In the genomic region with DNA sequence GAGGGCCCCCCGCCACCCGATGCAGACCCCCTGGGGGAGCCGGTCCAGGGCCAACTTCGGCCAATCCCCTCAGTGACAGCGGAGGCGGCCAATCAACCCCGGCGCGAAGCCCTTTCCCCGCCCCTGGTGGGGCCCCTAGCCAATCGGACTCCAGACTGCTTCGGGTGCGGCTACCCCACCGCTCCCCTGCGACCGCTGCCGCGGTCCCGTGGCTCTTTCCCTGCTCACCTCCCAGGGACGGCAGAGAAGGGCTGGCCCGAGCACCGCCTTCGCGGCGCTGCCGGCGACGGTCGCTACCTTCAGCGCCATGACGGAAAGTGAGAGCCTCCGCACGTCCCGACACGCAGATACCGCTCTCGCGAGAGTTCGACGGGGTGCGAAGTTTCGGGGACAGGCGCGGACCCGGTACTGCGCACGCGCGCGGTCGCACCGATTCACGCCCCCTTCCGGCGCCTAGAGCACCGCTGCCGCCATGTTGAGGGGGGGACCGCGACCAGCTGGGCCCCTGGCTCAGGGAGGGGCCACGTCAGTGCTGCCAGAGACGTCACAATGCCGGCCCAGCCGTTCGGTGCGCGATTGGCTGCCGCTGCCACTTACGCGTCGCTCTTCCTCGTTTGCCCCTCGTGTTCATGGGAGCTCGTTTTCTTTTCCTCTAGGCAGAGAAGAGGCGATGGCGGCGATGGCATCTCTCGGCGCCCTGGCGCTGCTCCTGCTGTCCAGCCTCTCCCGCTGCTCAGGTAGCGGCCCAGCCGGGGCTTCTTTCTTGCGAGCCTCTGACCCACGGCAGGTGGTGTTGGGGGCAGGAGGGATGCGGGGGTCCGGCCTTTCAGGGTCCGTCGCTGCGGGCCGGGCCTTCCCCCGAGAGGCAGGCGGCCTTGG, we compare ENCODE assay signal across 8 cellular contexts. TPM values are rescaled to one million over a fixed set of nuclear protein-coding genes. Genes with fewer than 3 reads are reported as not detected.
A peak's percentile ranks its signal among the peaks of the same experiment; 100 is the strongest.
DNase-seq lines count a peak whose midpoint lies in the region; ATAC-seq, FAIRE-seq and TF ChIP-seq lines count a peak whose summit lies in the region.

A gene (minus strand): TSS at position 358 of the 879 bp plus-strand sequence. CDS start 49 bp downstream, at position 309.
A gene (plus strand): TSS at position 651 of the 879 bp plus-strand sequence. CDS start 20 bp downstream, at position 671.

- POLR2A ChIA-PET in H1 (lab: Charles Lee; ENCODE audit: partially characterized antibody) = interaction anchor here (0.7 to 2.9 kb wide), 20 partner anchors 8 to 174 kb away, joined by 3 to 22 read pairs (median 3); a partner anchor contains a TSS

- H3K23ac ChIP-seq in H1 (ENCODE audit: insufficient read length) = no peak within 1 kb of the TSS

- H3K23me2 ChIP-seq in H1 (ENCODE audit: low read depth, low read length) = peaks cover 2% of the 10 kb centered on the region; the same call in 1 of the 2 replicates

- no peaks in the 10 kb centered on the region for H3K9me3 ChIP-seq in H1 (ENCODE audit: insufficient read depth in 2 of 2, low read depth in 1 of 2, low read length in 1 of 2)

- H3K4me1 Mint-ChIP-seq in memory B cell = peaks cover 13% of the 10 kb centered on the region

- no peak within 1 kb of the TSS for H3K14ac ChIP-seq in H1 (ENCODE audit: insufficient read length)

- H3K79me1 ChIP-seq in H1 (ENCODE audit: low read depth, low read length) = no peaks in the 10 kb centered on the region; the same call in none of the 2 replicates

- H3K79me2 ChIP-seq in H1 (ENCODE audit: control insufficient read depth in 1 of 2, insufficient read depth in 2 of 2, low read length in 2 of 2) = peaks cover 0 to 34% of the 10 kb centered on the region in 2 experiments; a peak in 1 of 4 replicates

- TF ChIP-seq EP300 in H1 (IDR thresholded peaks at IDR 0.05; ENCODE audit: borderline replicate concordance in 1 of 2, low read depth in 2 of 2, low read length in 2 of 2) = no peak

- TF ChIP-seq CTCF in H1 (IDR thresholded peaks at IDR 0.05; ENCODE audit: control extremely low read depth in 1 of 3, insufficient read depth in 1 of 3, low read depth in 1 of 3, low read length in 3 of 3) = peak in 1 of 3 experiments; percentile 26; a peak in 1 of 4 replicates

- TF ChIP-seq RAD21 in H1 (IDR thresholded peaks at IDR 0.05 in 1 of 2, conservative IDR thresholded peaks at IDR 0.05 in 1 of 2; ENCODE audit: low read depth in 2 of 2, low read length in 2 of 2) = no peak

- WGBS in H1 (ENCODE audit: extremely low coverage in 1 of 2, insufficient coverage in 1 of 2, insufficient read length in 1 of 2, insufficient replicate concordance in 2 of 2, low coverage in 1 of 2, low lambda C conversion rate in 2 of 2, missing lambda C conversion rate in 1 of 2), 2 experiments = 0% methylated on average over 4 of the region's 92 CpGs; no CpG with 5 or more reads in 1 of the 2 experiments

- no peak within 1 kb of the TSS for H2BK15ac ChIP-seq in H1 (ENCODE audit: low read length)

- H3K9ac ChIP-seq in H1 (replicated peaks in 1 of 4; ENCODE audit: extremely low read depth in 1 of 4, low read depth in 3 of 4, low read length in 3 of 4) = peak within 1 kb of the TSS; percentile 65 to 97 (median 93)

- peak; percentile 88 for ATAC-seq in GM21360 (IDR thresholded peaks at IDR 0.05; ENCODE audit: unreplicated experiment)
- peak; percentile 90 for ATAC-seq in memory B cell (ENCODE audit: low read depth)

- peak within 1 kb of the TSS; percentile 59 to 85 for H3K4me2 ChIP-seq in H1 (ENCODE audit: insufficient read depth in 1 of 2, low read depth in 2 of 2, low read length in 2 of 2)

- peak within 1 kb of the TSS; percentile 95; the same call in 1 of the 2 replicates for H2AFZ ChIP-seq in H1 (ENCODE audit: low read length)

- H3K4me1 ChIP-seq in H1 (replicated peaks in 1 of 4; ENCODE audit: control insufficient read depth in 3 of 4, insufficient read depth in 4 of 4, low read length in 3 of 4) = peaks cover 0 to 17% (median 6%) of the 10 kb centered on the region in 4 experiments; a peak in 4 of 7 replicates

- peak within 1 kb of the TSS; percentile 92 for H4K5ac ChIP-seq in H1 (ENCODE audit: insufficient read length, low read depth, low read length)

- H2BK120ac ChIP-seq in H1 (replicated peaks; ENCODE audit: low read depth, low read length) = no peak within 1 kb of the TSS

- no peak within 1 kb of the TSS for H2BK20ac ChIP-seq in H1 (ENCODE audit: low read length)

- H3K27me3 Mint-ChIP-seq in memory B cell = no peaks in the 10 kb centered on the region

- peak; percentile 98 for DNase-seq in COLO668 (lab: John Stamatoyannopoulos, UW; ENCODE audit: unreplicated experiment)
- DNase-seq in HT1080 (ENCODE audit: low read depth) = peak; percentile 94
- DNase-seq in NOMO-1 treated with DMSO at 0.1 percent for 48 hours (lab: John Stamatoyannopoulos, UW; ENCODE audit: unreplicated experiment) = peak; percentile 92
- peak; percentile 71 to 85 (median 84) for DNase-seq in activated CD8-positive, alpha-beta memory T cell treated with anti-CD3 and anti-CD28 coated beads for 48 hours (ENCODE audit: low read depth in 2 of 3, low spot score in 2 of 3)
- peak; percentile 81 to 91 for DNase-seq in H1 (ENCODE audit: low read depth in 1 of 2, low spot score in 2 of 2)
- peak; percentile 85 to 90 for DNase-seq in memory B cell (ENCODE audit: low spot score in 2 of 2)
- peak; percentile 69 for DNase-seq in stimulated activated CD8-positive, alpha-beta memory T cell treated with anti-CD3 and anti-CD28 coated beads, Interleukin-12 subunit alpha, Interleukin-12 subunit beta, amount 100 ng/mL, for 24 hours (ENCODE audit: extremely low read depth)

- H3K18ac ChIP-seq in H1 (ENCODE audit: extremely low read depth, low read length) = peak within 1 kb of the TSS; percentile 95; the same call in 1 of the 2 replicates

- peaks cover 0 to 8% of the 10 kb centered on the region in 2 experiments for H4K20me1 ChIP-seq in H1 (replicated peaks in 1 of 2; ENCODE audit: control insufficient read depth in 1 of 2, insufficient read depth in 2 of 2, low read length in 2 of 2)

- peak within 1 kb of the TSS; percentile 91 for H4K91ac ChIP-seq in H1 (replicated peaks; ENCODE audit: insufficient read length, low read length)

- H3K27ac Mint-ChIP-seq in memory B cell = peak within 1 kb of the TSS; percentile 97

- H3K36me3 ChIP-seq in H1 (ENCODE audit: control insufficient read depth in 2 of 4, insufficient read depth in 4 of 4, low read length in 3 of 4) = peaks cover 0 to 25% (median 6%) of the 10 kb centered on the region in 4 experiments; a peak in 3 of 8 replicates

- peak within 1 kb of the TSS; percentile 53 for H3K4ac ChIP-seq in H1 (replicated peaks; ENCODE audit: insufficient read length, low read depth, low read length)

- CTCF ChIA-PET in H1 (lab: Charles Lee; ENCODE audit: partially characterized antibody) = interaction anchor here (0.8 to 1.4 kb wide), 6 partner anchors 12 to 90 kb away, joined by 3 to 4 read pairs (median 4); no protein-coding TSS in a partner anchor

- H2BK5ac ChIP-seq in H1 (ENCODE audit: low read depth, low read length) = peak within 1 kb of the TSS; percentile 94

- H3K56ac ChIP-seq in H1 (replicated peaks; ENCODE audit: insufficient read length, low read depth, low read length) = no peak within 1 kb of the TSS

- peak in 1 of 2 experiments; percentile 57; a peak in 2 of 3 replicates for TF ChIP-seq POLR2A in H1 (IDR thresholded peaks at IDR 0.05; ENCODE audit: control extremely low read depth in 1 of 2, low read depth in 2 of 2, low read length in 2 of 2)

- H3K9me3 Mint-ChIP-seq in memory B cell = no peaks in the 10 kb centered on the region

- H3K4me3 ChIP-seq in H1 (ENCODE audit: extremely low read depth in 1 of 4, insufficient read depth in 2 of 4, low read depth in 3 of 4, low read length in 4 of 4) = peak within 1 kb of the TSS; percentile 77 to 92 (median 83)

- FAIRE-seq in H1 (lab: Jason Lieb, UNC) = peak; percentile 87

- peaks cover 2% of the 10 kb centered on the region for H3K36me3 Mint-ChIP-seq in memory B cell

- H3K4me3 Mint-ChIP-seq in memory B cell = peak within 1 kb of the TSS; percentile 97

- no peak within 1 kb of the TSS for H2BK12ac ChIP-seq in H1 (ENCODE audit: low read depth, low read length)

- H2AK5ac ChIP-seq in H1 (ENCODE audit: low read depth, low read length) = no peak within 1 kb of the TSS

- H3K27ac ChIP-seq in H1 (ENCODE audit: low read depth, low read length) = peak within 1 kb of the TSS; percentile 96; the same call in 1 of the 2 replicates

- no peaks in the 10 kb centered on the region for H3K27me3 ChIP-seq in H1 (replicated peaks in 1 of 4; ENCODE audit: control insufficient read depth in 3 of 4, extremely low read depth in 1 of 4, insufficient read depth in 3 of 4, low read length in 3 of 4)

- H4K8ac ChIP-seq in H1 (ENCODE audit: extremely low read depth, insufficient read depth, low read length) = peak within 1 kb of the TSS; percentile 98

TF ChIP-seq in H1, 55 proteins besides CTCF, POLR2A, EP300 and RAD21 (continues in another document):
- peak; percentile 94 for TF ChIP-seq CHD2 (IDR thresholded peaks at IDR 0.05; ENCODE audit: low read length)
- no peak for TF ChIP-seq EGR1 (IDR thresholded peaks at IDR 0.05; ENCODE audit: borderline replicate concordance, low read depth, low read length)

RNA-seq across cellular contexts. Expression of the first gene that starts in this region (rescaled TPM):
- total RNA-seq in HT1080 (2014; rRNA removed; shearing (Covaris generic)) = 57.1 and 65.2 TPM in 2 replicates
- polyA plus RNA-seq in HT1080 (2015; cell fraction: cytosol; rRNA removed) = 56.4 and 68.9 TPM in 2 replicates
- 79.1 and 90.7 TPM in 2 replicates for polyA plus RNA-seq in HT1080 (2015; cell fraction: nucleus; rRNA removed)
- total RNA-seq in H1 (2021; fragmentation: NEBNext Ultra II Directional; extraction: Animal tissue kit (Norgen Biotek cat#: 25700)) = 36.1 and 39.4 TPM in 2 replicates
- 66.7 and 96.2 TPM in 2 replicates for polyA plus RNA-seq in H1 (2011; rRNA removed)
- 66.7 TPM for polyA plus RNA-seq in H1 (2011; cell fraction: cytosol; rRNA removed)
- 130 TPM for polyA plus RNA-seq in H1 (2011; cell fraction: nucleus; rRNA removed)
- polyA plus RNA-seq in H1 (2012, experiment 1 of 2) = 43.8 to 59.4 TPM (median 53.4 TPM) in 4 replicates
- 48.4 TPM for polyA plus RNA-seq in H1 (2012, experiment 2 of 2)
- 40.6 TPM for polyA plus RNA-seq in H1 (2013, experiment 1 of 2)
- polyA plus RNA-seq in H1 (2013, experiment 2 of 2) = 39.3 TPM
- 68.8 and 76.7 TPM in 2 replicates for polyA minus RNA-seq in H1 (2011; rRNA and poly(A)+ RNA removed)
- 34.0 TPM for polyA minus RNA-seq in H1 (2011; cell fraction: cytosol; rRNA and poly(A)+ RNA removed)
- polyA minus RNA-seq in H1 (2011; cell fraction: nucleus; rRNA and poly(A)+ RNA removed) = 43.0 TPM

RNA-seq across cellular contexts. Expression of the second gene that starts in this region (rescaled TPM):
- total RNA-seq in HT1080 (2014; rRNA removed; shearing (Covaris generic)) = 76.9 and 89.2 TPM in 2 replicates
- 132 and 136 TPM in 2 replicates for polyA plus RNA-seq in HT1080 (2015; cell fraction: cytosol; rRNA removed)
- polyA plus RNA-seq in HT1080 (2015; cell fraction: nucleus; rRNA removed) = 78.1 and 94.0 TPM in 2 replicates
- 161 and 168 TPM in 2 replicates for total RNA-seq in H1 (2021; fragmentation: NEBNext Ultra II Directional; extraction: Animal tissue kit (Norgen Biotek cat#: 25700))
- polyA plus RNA-seq in H1 (2011; rRNA removed) = 642 and 734 TPM in 2 replicates
- polyA plus RNA-seq in H1 (2011; cell fraction: cytosol; rRNA removed) = 365 TPM
- 398 TPM for polyA plus RNA-seq in H1 (2011; cell fraction: nucleus; rRNA removed)
- polyA plus RNA-seq in H1 (2012, experiment 1 of 2) = 175 to 309 TPM (median 297 TPM) in 4 replicates
- polyA plus RNA-seq in H1 (2012, experiment 2 of 2) = 443 TPM
- 365 TPM for polyA plus RNA-seq in H1 (2013, experiment 1 of 2)
- polyA plus RNA-seq in H1 (2013, experiment 2 of 2) = 421 TPM
- 125 and 128 TPM in 2 replicates for polyA minus RNA-seq in H1 (2011; rRNA and poly(A)+ RNA removed)
- polyA minus RNA-seq in H1 (2011; cell fraction: cytosol; rRNA and poly(A)+ RNA removed) = 271 TPM
- polyA minus RNA-seq in H1 (2011; cell fraction: nucleus; rRNA and poly(A)+ RNA removed) = 60.7 TPM

Comparison
In these comparisons a context has a peak if more than half of its experiments do, and no peak if none do; other contexts are left out.
1. Peak in every context shown above with its lines: DNase-seq, ATAC-seq, H3K4me3 ChIP-seq and H3K27ac ChIP-seq.